8 cellular contexts compared by ENCODE assay signal in genomic region chr1:89821322-89822108, GRCh38. TPM values are rescaled to one million over a fixed set of nuclear protein-coding genes. Genes with fewer than 3 reads are reported as not detected.
DNase-seq lines count a peak whose midpoint lies in the region; ATAC-seq and TF ChIP-seq lines count a peak whose summit lies in the region.

No MANE protein-coding gene starts in this region.

- TF ChIP-seq CTCF in fibroblast of the aortic adventitia (IDR thresholded peaks at IDR 0.05; ENCODE audit: insufficient read depth, low read length), result peak; percentile 17
- TF ChIP-seq CTCF in tibial artery (IDR thresholded peaks at IDR 0.05), result no peak

- H3K27ac Mint-ChIP-seq in activated T-cell treated with anti-CD3 and anti-CD28 coated beads, Interleukin-2, amount 50 U/mL, for 72 hours, result peak overlapping the region; percentile 75

- no peaks in the 10 kb centered on the region for H3K36me3 ChIP-seq in tibial artery

- peaks cover 0 to 2% of the 10 kb centered on the region in 2 donors for H3K36me3 Mint-ChIP-seq in activated T-cell treated with anti-CD3 and anti-CD28 coated beads, Interleukin-2, amount 50 U/mL, for 72 hours (ENCODE audit: insufficient read depth in 2 of 2)

- H3K27ac ChIP-seq in tibial artery, result peak overlapping the region; percentile 55 to 58

- intact Hi-C loops in tibial artery (cut with DNase I; ENCODE audit: low total_unique reads), result no loop called here

- no peaks in the 10 kb centered on the region for H3K9me3 Mint-ChIP-seq in activated T-cell treated with anti-CD3 and anti-CD28 coated beads, Interleukin-2, amount 50 U/mL, for 72 hours

- peaks cover 5% of the 10 kb centered on the region for H3K27me3 Mint-ChIP-seq in activated T-cell treated with anti-CD3 and anti-CD28 coated beads, Interleukin-2, amount 50 U/mL, for 72 hours (ENCODE audit: low read depth)

- H3K4me1 ChIP-seq in tibial artery, result peaks cover 0 to 16% (median 8%) of the 10 kb centered on the region in 4 donors

- peak; percentile 61 for DNase-seq in COR-L47 (lab: John Stamatoyannopoulos, UW)
- DNase-seq in OCI-M1 (lab: John Stamatoyannopoulos, UW), result peak; percentile 91
- peak; percentile 66 to 70 for DNase-seq in activated T-cell treated with anti-CD3 and anti-CD28 coated beads, Interleukin-2, amount 50 U/mL, for 72 hours
- no peak for DNase-seq in fibroblast of the aortic adventitia (ENCODE audit: low read depth)
- peak in 32 of 56 donors; percentile 13 to 62 (median 44) for DNase-seq in nucleus accumbens (lab: John Stamatoyannopoulos, UW)
- peak in 1 of 2 donors; percentile 67 for DNase-seq in tibial artery

- H3K4me3 Mint-ChIP-seq in activated T-cell treated with anti-CD3 and anti-CD28 coated beads, Interleukin-2, amount 50 U/mL, for 72 hours, result peak overlapping the region; percentile 90 to 95

- H3K9me3 ChIP-seq in tibial artery, result no peaks in the 10 kb centered on the region

- H3K27me3 ChIP-seq in tibial artery, result peaks cover 0 to 3% of the 10 kb centered on the region in 2 donors

- ATAC-seq in GM19372 (IDR thresholded peaks at IDR 0.05; ENCODE audit: low read depth, unreplicated experiment) (peak; percentile 48), HG03460 (IDR thresholded peaks at IDR 0.05; ENCODE audit: unreplicated experiment) (peak; percentile 46)
- ATAC-seq in activated T-cell treated with anti-CD3 and anti-CD28 coated beads, Interleukin-2, amount 50 U/mL, for 72 hours (replicated peaks in 1 of 2), result peak; percentile 62 to 63

- H3K4me3 ChIP-seq in fibroblast of the aortic adventitia (ENCODE audit: low read depth, low read length), result peak overlapping the region; percentile 72
- H3K4me3 ChIP-seq in tibial artery, result peak overlapping the region; percentile 64 to 74

- peaks cover 42% of the 10 kb centered on the region for H3K4me1 Mint-ChIP-seq in activated T-cell treated with anti-CD3 and anti-CD28 coated beads, Interleukin-2, amount 50 U/mL, for 72 hours (ENCODE audit: low read depth)

RNA-seq across cellular contexts. Expression of gene LRRC8D, which starts 0.7 kb away (rescaled TPM):
- total RNA-seq in activated T-cell treated with anti-CD3 and anti-CD28 coated beads, Interleukin-2, amount 50 U/mL, for 72 hours, result 10 to 100 TPM; 29.2 to 44.8 TPM
- total RNA-seq in fibroblast of the aortic adventitia (ENCODE audit: low replicate concordance), result 12.1 and 45.6 TPM in 2 replicates
